10 cellular contexts compared by ENCODE assay signal in the genomic region with DNA sequence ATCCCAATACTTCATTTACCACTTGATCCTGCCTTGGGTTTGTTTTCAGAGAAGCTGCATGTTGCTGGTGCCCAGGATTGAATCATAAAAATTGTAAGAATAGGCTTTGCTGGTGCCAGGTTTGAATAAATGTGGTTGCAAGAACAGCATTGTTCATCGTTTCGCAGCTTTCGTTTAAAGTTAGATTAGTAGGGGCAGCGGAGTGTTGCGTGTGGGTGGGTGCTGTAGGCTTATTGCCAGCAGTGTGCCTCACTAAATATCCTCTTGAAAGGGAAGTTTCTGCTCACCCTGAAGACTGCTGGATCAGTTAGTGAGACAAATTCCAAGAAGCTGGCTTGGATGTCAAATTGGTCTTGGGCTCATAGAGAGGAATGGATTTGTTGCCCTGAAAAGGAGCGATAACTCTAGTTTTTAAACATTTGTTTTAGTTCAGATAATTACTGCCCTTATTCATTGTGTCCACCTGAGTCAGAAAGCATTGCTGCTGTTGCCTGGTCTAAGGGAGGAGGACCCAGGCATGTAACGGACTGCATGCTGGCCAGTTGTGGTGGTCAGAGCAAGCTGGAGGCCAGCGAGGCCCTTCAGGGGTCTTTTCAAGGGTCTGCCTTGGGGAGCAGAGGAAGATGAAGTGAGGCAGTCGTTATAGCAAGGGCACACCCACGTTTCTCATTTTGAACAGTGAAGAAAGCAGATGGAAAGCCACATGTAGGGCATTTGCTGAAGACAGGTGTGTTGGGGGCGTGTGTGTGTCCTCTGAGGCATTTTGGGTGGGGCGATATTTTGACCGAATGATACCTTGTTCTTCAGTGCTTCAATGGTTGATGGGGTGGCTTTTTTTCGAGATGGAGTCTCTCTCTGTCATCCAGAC. TPM values are rescaled to one million over a fixed set of nuclear protein-coding genes. Genes with fewer than 3 reads are reported as not detected.
DNase-seq lines count a peak whose midpoint lies in the region; TF ChIP-seq lines count a peak whose summit lies in the region.
"Had no signal": no experiment of that assay in that cellular context is flagged by ENCODE, and none has a peak within 500 bp of the region (broad histone marks: within the 10 kb centered on the region; RNA-seq: fewer than 3 reads in every experiment).

No MANE protein-coding gene starts in this region.

- H3K36me3 ChIP-seq in H7 (replicated peaks; ENCODE audit: control insufficient read depth, insufficient read depth, low read length), result peaks cover 20% of the 10 kb centered on the region
- H3K36me3 ChIP-seq in spleen, result peaks cover 0 to 51% (median 8%) of the 10 kb centered on the region in 6 donors

- no peaks in the 10 kb centered on the region for H3K9me3 Mint-ChIP-seq in activated naive CD8-positive, alpha-beta T cell treated with anti-CD3 and anti-CD28 coated beads for 36 hours
- no peaks in the 10 kb centered on the region for H3K9me3 Mint-ChIP-seq in mesothelial cell of epicardium

- H3K4me1 Mint-ChIP-seq in activated naive CD8-positive, alpha-beta T cell treated with anti-CD3 and anti-CD28 coated beads for 36 hours, result peaks cover 60% of the 10 kb centered on the region
- peaks cover 27% of the 10 kb centered on the region for H3K4me1 Mint-ChIP-seq in mesothelial cell of epicardium

- H3K27ac Mint-ChIP-seq in activated naive CD8-positive, alpha-beta T cell treated with anti-CD3 and anti-CD28 coated beads for 36 hours, result peak overlapping the region; percentile 79
- H3K27ac Mint-ChIP-seq in mesothelial cell of epicardium, result peak overlapping the region; percentile 3

- H3K4me3 ChIP-seq in AG10803 (ENCODE audit: low read length) (no peak overlapping the region), H7 (ENCODE audit: insufficient read depth, low read depth, low read length) (no peak overlapping the region), spleen (no peak overlapping the region)

- H3K27me3 Mint-ChIP-seq in activated naive CD8-positive, alpha-beta T cell treated with anti-CD3 and anti-CD28 coated beads for 36 hours, result no peaks in the 10 kb centered on the region
- H3K27me3 Mint-ChIP-seq in mesothelial cell of epicardium (ENCODE audit: low read depth), result no peaks in the 10 kb centered on the region

- H3K27me3 ChIP-seq in H7 (ENCODE audit: control insufficient read depth, insufficient read depth, low read length) (no peaks in the 10 kb centered on the region), spleen (replicated peaks in 1 of 7) (no peaks in the 10 kb centered on the region)

- peaks cover 35% of the 10 kb centered on the region for H3K36me3 Mint-ChIP-seq in activated naive CD8-positive, alpha-beta T cell treated with anti-CD3 and anti-CD28 coated beads for 36 hours
- H3K36me3 Mint-ChIP-seq in mesothelial cell of epicardium, result peaks cover 9% of the 10 kb centered on the region

- H3K9me3 ChIP-seq in spleen, result no peaks in the 10 kb centered on the region

- H3K27ac ChIP-seq in spleen, result peak overlapping the region in 3 of 8 donors; percentile 0 to 58 (median 0)

- peaks cover 43 to 100% (median 94%) of the 10 kb centered on the region in 6 donors for H3K4me1 ChIP-seq in spleen

- TF ChIP-seq POLR2A in spleen (IDR thresholded peaks at IDR 0.05), result no peak

- 44 to 64% (median 56%) methylated on average over 14 of the region's 14 CpGs for WGBS in spleen, 5 donors

- peak overlapping the region; percentile 50 for H3K4me3 Mint-ChIP-seq in activated naive CD8-positive, alpha-beta T cell treated with anti-CD3 and anti-CD28 coated beads for 36 hours
- H3K4me3 Mint-ChIP-seq in mesothelial cell of epicardium, result no peak overlapping the region

- intact Hi-C loops in spleen (cut with DNase I; ENCODE audit: low total_unique reads), result no loop called here

- DNase-seq in AG10803 (ENCODE audit: low read depth), result peak; percentile 21
- peak; percentile 9 for DNase-seq in H7
- peak; percentile 34 for DNase-seq in activated naive CD8-positive, alpha-beta T cell treated with anti-CD3 and anti-CD28 coated beads for 36 hours
- no peak for DNase-seq in mesothelial cell of epicardium (ENCODE audit: low spot score in 2 of 2, unreplicated experiment in 2 of 2)
- no peak for DNase-seq in NCI-H446 (lab: John Stamatoyannopoulos, UW)
- DNase-seq in spleen, result no peak
- DNase-seq in SIG-M5 (lab: John Stamatoyannopoulos, UW), result no peak
- no peak for DNase-seq in mesenteric fat pad (ENCODE audit: low spot score)
- DNase-seq: foreskin fibroblast, NCI-H1417 had no signal

- TF ChIP-seq CTCF in AG10803 (conservative IDR thresholded peaks at IDR 0.05; ENCODE audit: low read length) (no peak), mesothelial cell of epicardium (IDR thresholded peaks at IDR 0.05; ENCODE audit: unreplicated experiment) (no peak), spleen (IDR thresholded peaks at IDR 0.05 in 8 of 11, conservative IDR thresholded peaks at IDR 0.05 in 3 of 11) (no peak)

RNA-seq across cellular contexts. Expression of a gene that starts 8.5 kb away (rescaled TPM):
- 354 and 378 TPM in 2 replicates for total RNA-seq in H7 (2014; rRNA removed; shearing (Covaris generic))
- total RNA-seq in activated naive CD8-positive, alpha-beta T cell treated with anti-CD3 and anti-CD28 coated beads for 36 hours, result 100 to 1,000 TPM; 500 to 527 TPM
- total RNA-seq in mesothelial cell of epicardium, result 606 to 617 TPM (median 613 TPM) in 3 replicates
- 100 to 1,000 TPM; 150 to 264 (median 221) TPM for total RNA-seq in spleen
- 100 to 1,000 TPM in 2 of 3 donors, 10 to 100 TPM in 1; 82.9 to 152 (median 143) TPM for polyA plus RNA-seq in spleen
- total RNA-seq in mesenteric fat pad, result 212 TPM

RNA-seq across cellular contexts. Expression of a gene that starts 37.3 kb away (rescaled TPM):
- total RNA-seq in H7 (2014; rRNA removed; shearing (Covaris generic)), result 39.4 and 43.0 TPM in 2 replicates
- 10 to 100 TPM; 70.6 to 71.6 TPM for total RNA-seq in activated naive CD8-positive, alpha-beta T cell treated with anti-CD3 and anti-CD28 coated beads for 36 hours
- total RNA-seq in mesothelial cell of epicardium (340 to 349 TPM (median 342 TPM) in 3 replicates), spleen (100 to 1,000 TPM; 199 to 358 (median 274) TPM), mesenteric fat pad (110 TPM)
- polyA plus RNA-seq in spleen, result 100 to 1,000 TPM; 108 to 128 (median 125) TPM

RNA-seq across cellular contexts. Expression of a gene that starts 38.6 kb away (rescaled TPM):
- total RNA-seq in H7 (2014; rRNA removed; shearing (Covaris generic)), result 52.4 and 64.9 TPM in 2 replicates
- total RNA-seq in activated naive CD8-positive, alpha-beta T cell treated with anti-CD3 and anti-CD28 coated beads for 36 hours, result 10 to 100 TPM; 66.6 to 71.5 TPM
- 57.9 to 66.6 TPM (median 62.5 TPM) in 3 replicates for total RNA-seq in mesothelial cell of epicardium
- total RNA-seq in spleen, result 10 to 100 TPM; 20.6 to 49.4 (median 33.6) TPM
- 100 to 1,000 TPM in 2 of 3 donors, 10 to 100 TPM in 1; 65.3 to 114 (median 111) TPM for polyA plus RNA-seq in spleen
- 45.9 TPM for total RNA-seq in mesenteric fat pad

RNA-seq across cellular contexts. Expression of a gene that starts 55.3 kb away (rescaled TPM):
- 77.6 and 89.9 TPM in 2 replicates for total RNA-seq in H7 (2014; rRNA removed; shearing (Covaris generic))
- total RNA-seq in activated naive CD8-positive, alpha-beta T cell treated with anti-CD3 and anti-CD28 coated beads for 36 hours, result 100 to 1,000 TPM; 127 to 133 TPM
- 126 to 128 TPM (median 128 TPM) in 3 replicates for total RNA-seq in mesothelial cell of epicardium
- 100 to 1,000 TPM; 175 to 298 (median 197) TPM for total RNA-seq in spleen
- polyA plus RNA-seq in spleen, result 100 to 1,000 TPM in 1 of 3 donors, 10 to 100 TPM in 2; 57.1 to 104 (median 89.0) TPM
- total RNA-seq in mesenteric fat pad, result 134 TPM

Comparison
In these comparisons a context has a peak if more than half of its experiments do, and no peak if none do; other contexts are left out.
1. DNase-seq: peak in AG10803 (single experiment), H7 (single experiment) and activated naive CD8-positive, alpha-beta T cell treated with anti-CD3 and anti-CD28 coated beads for 36 hours (single experiment); none in mesothelial cell of epicardium (0 of 2), NCI-H446 (0 of 2), spleen (single experiment), SIG-M5 (single experiment) and mesenteric fat pad (single experiment).